Comparison of ENCODE assay signal across 32 cellular contexts in the genomic region with DNA sequence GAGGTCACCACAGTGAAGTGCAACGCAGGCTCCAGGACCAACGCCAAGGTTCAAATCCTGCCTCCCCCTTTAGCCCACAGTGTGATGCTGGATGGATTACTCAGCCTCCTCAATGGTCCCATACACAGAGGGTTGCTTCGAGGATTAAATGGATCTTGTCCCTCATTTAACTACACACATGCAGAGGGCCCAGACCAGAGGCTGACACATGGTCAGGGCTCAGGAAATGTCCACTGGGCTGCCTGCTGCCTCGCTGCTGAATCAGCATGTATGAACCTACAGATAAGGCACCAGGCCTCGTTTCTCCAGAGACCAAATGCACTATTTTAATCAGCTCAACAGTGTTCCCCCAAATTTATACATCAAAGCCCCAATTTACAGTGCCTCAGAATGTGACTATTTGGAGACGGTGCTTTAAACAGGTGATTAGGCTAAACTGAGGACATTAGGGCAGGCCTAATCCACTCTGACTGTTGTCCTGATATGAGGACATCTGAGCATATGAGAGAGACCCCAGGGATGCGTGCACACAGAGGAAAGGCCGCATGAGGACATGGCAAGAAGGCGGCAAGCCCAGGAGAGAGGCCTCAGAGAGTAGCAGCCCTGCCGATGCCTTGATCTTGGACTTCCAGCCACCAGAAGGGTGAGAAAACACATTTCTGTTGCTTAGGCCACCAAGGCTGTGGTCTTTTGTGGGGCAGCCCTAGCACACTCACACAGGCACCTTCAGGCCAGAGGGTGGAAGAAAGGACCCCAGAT.
DNase-seq lines count a peak whose midpoint lies in the region; ATAC-seq and TF ChIP-seq lines count a peak whose summit lies in the region.
"Had no signal": no experiment of that assay in that cellular context is flagged by ENCODE, and none has a peak within 500 bp of the region (broad histone marks: within the 10 kb centered on the region; RNA-seq: fewer than 3 reads in every experiment).

No MANE protein-coding gene starts in this region.

- peak overlapping the region; percentile 18 for H3K4me3 Mint-ChIP-seq in neural progenitor cell
- H3K4me3 Mint-ChIP-seq in endothelial cell (ENCODE audit: unreplicated experiment) = no peak overlapping the region
- H3K4me3 Mint-ChIP-seq: activated T-cell treated with anti-CD3 and anti-CD28 coated beads, Interleukin-2, amount 50 U/mL, for 4 hours; CD8-positive, alpha-beta memory T cell; dendritic cell treated with granulocyte-macrophage colony-stimulating factor and Interleukin-4, amounts not matched to agents 40 ng/mL and 50 ng/mL, for 4 days; nephron had no signal

- H3K36me3 Mint-ChIP-seq in neural progenitor cell (no peaks in the 10 kb centered on the region), endothelial cell (ENCODE audit: low read depth, unreplicated experiment) (peaks cover 8% of the 10 kb centered on the region)

- H3K4me1 ChIP-seq in left ventricle myocardium inferior (no peaks in the 10 kb centered on the region), neural progenitor cell (no peaks in the 10 kb centered on the region), ascending aorta (no peaks in the 10 kb centered on the region)
- H3K4me1 ChIP-seq: BE2C, esophagus muscularis mucosa, parathyroid adenoma, stomach, tibial artery, vagina had no signal

- H3K27me3 ChIP-seq in left ventricle myocardium inferior (ENCODE audit: low read depth) (no peaks in the 10 kb centered on the region), neural progenitor cell (no peaks in the 10 kb centered on the region), ascending aorta (no peaks in the 10 kb centered on the region)
- H3K27me3 ChIP-seq: BE2C, esophagus muscularis mucosa, stomach, tibial artery, vagina had no signal

- H3K27ac ChIP-seq in left ventricle myocardium inferior (replicated peaks) (no peak overlapping the region), neural progenitor cell (no peak overlapping the region), ascending aorta (no peak overlapping the region)
- H3K27ac ChIP-seq: esophagus muscularis mucosa, parathyroid adenoma, stomach, tibial artery, vagina had no signal

- H3K9ac ChIP-seq in neural progenitor cell = no peak overlapping the region
- H3K9ac ChIP-seq: parathyroid adenoma had no signal

- TF ChIP-seq CTCF in left ventricle myocardium inferior (IDR thresholded peaks at IDR 0.05; ENCODE audit: borderline replicate concordance) (no peak), fibroblast of the aortic adventitia (IDR thresholded peaks at IDR 0.05; ENCODE audit: insufficient read depth, low read length) (no peak), neural progenitor cell (IDR thresholded peaks at IDR 0.05) (no peak), endothelial cell (IDR thresholded peaks at IDR 0.05; ENCODE audit: unreplicated experiment) (no peak), ascending aorta (IDR thresholded peaks at IDR 0.05) (no peak)

- peak; percentile 11 for DNase-seq in left ventricle myocardium inferior
- DNase-seq in left ventricle myocardium superior = no peak
- peak; percentile 7 for DNase-seq in fibroblast of the aortic adventitia (ENCODE audit: low read depth)
- no peak for DNase-seq in neural progenitor cell (ENCODE audit: low spot score)
- no peak for DNase-seq in endothelial cell (ENCODE audit: low spot score)
- DNase-seq in HuH-7 (ENCODE audit: low spot score) = no peak
- no peak for DNase-seq in ascending aorta (ENCODE audit: low spot score in 2 of 2)
- DNase-seq in effector CD4-positive, alpha-beta T cell = no peak
- DNase-seq: activated CD4-positive, alpha-beta T cell treated with anti-CD3 and anti-CD28 coated beads for 4 hours; activated T-cell treated with anti-CD3 and anti-CD28 coated beads, Interleukin-2, amount 50 U/mL, for 4 hours; BE2C; CD8-positive, alpha-beta memory T cell; central memory CD4-positive, alpha-beta T cell; foreskin melanocyte; GOT3; Kasumi-1; kidney glomerular epithelial cell; mammary epithelial cell; NCI-H1417; NCI-H2029 treated with DMSO at 0.1 percent for 48 hours; NCI-H226; NCI-H69; SHP77 treated with DMSO at 0.1 percent for 48 hours; stimulated activated CD4-positive, alpha-beta T cell treated with anti-CD3 and anti-CD28 coated beads, Interleukin-12 subunit alpha, Interleukin-12 subunit beta, amount 100 ng/mL, for 4 hours; stimulated activated CD4-positive, alpha-beta T cell treated with anti-CD3 and anti-CD28 coated beads, Interleukin-2, amount 100 ng/mL, for 48 hours; stomach had no signal

- H3K27ac Mint-ChIP-seq in neural progenitor cell = no peak overlapping the region
- H3K27ac Mint-ChIP-seq in endothelial cell (ENCODE audit: unreplicated experiment) = no peak overlapping the region
- H3K27ac Mint-ChIP-seq: dendritic cell treated with granulocyte-macrophage colony-stimulating factor and Interleukin-4, amounts not matched to agents 40 ng/mL and 50 ng/mL, for 4 days had no signal

- no peaks in the 10 kb centered on the region for H4K20me1 ChIP-seq in neural progenitor cell (ENCODE audit: low read depth)

- H3K9me3 Mint-ChIP-seq in neural progenitor cell (no peaks in the 10 kb centered on the region), endothelial cell (ENCODE audit: unreplicated experiment) (no peaks in the 10 kb centered on the region)
- H3K9me3 Mint-ChIP-seq: activated T-cell treated with anti-CD3 and anti-CD28 coated beads, Interleukin-2, amount 50 U/mL, for 4 hours; CD8-positive, alpha-beta memory T cell; dendritic cell treated with granulocyte-macrophage colony-stimulating factor and Interleukin-4, amounts not matched to agents 40 ng/mL and 50 ng/mL, for 4 days; nephron had no signal

- H3K79me2 ChIP-seq in neural progenitor cell (ENCODE audit: low read depth) = no peaks in the 10 kb centered on the region
- H3K79me2 ChIP-seq: parathyroid adenoma had no signal

- H3K27me3 Mint-ChIP-seq in neural progenitor cell (ENCODE audit: insufficient read depth, low read depth) (peaks cover 4% of the 10 kb centered on the region), endothelial cell (ENCODE audit: unreplicated experiment) (no peaks in the 10 kb centered on the region)
- H3K27me3 Mint-ChIP-seq: CD8-positive, alpha-beta memory T cell; dendritic cell treated with granulocyte-macrophage colony-stimulating factor and Interleukin-4, amounts not matched to agents 40 ng/mL and 50 ng/mL, for 4 days had no signal

- no peak for ATAC-seq in left ventricle myocardium superior
- ATAC-seq: activated T-cell treated with anti-CD3 and anti-CD28 coated beads, Interleukin-2, amount 50 U/mL, for 4 hours had no signal

- no peak overlapping the region for H3K4me3 ChIP-seq in left ventricle myocardium inferior
- H3K4me3 ChIP-seq in fibroblast of the aortic adventitia (ENCODE audit: low read depth, low read length) = no peak overlapping the region
- no peak overlapping the region for H3K4me3 ChIP-seq in neural progenitor cell
- no peak overlapping the region for H3K4me3 ChIP-seq in ascending aorta
- H3K4me3 ChIP-seq: esophagus muscularis mucosa, stomach, tibial artery, vagina had no signal

- H3F3A ChIP-seq in neural progenitor cell (ENCODE audit: low read depth) = no peaks in the 10 kb centered on the region

- H2AFZ ChIP-seq in neural progenitor cell (replicated peaks) = no peak overlapping the region
- H2AFZ ChIP-seq: parathyroid adenoma had no signal

- peaks cover 20% of the 10 kb centered on the region for H3K36me3 ChIP-seq in left ventricle myocardium inferior
- H3K36me3 ChIP-seq in neural progenitor cell = no peaks in the 10 kb centered on the region
- peaks cover 0 to 10% of the 10 kb centered on the region in 2 donors for H3K36me3 ChIP-seq in ascending aorta
- H3K36me3 ChIP-seq: BE2C, vagina had no signal

- intact Hi-C loops in left ventricle myocardium inferior (cut with micrococcal nuclease) = no loop called here
- intact Hi-C loops in left ventricle myocardium superior (cut with micrococcal nuclease) = no loop called here
- intact Hi-C loops in ascending aorta (cut with DNase I) = no loop called here

- no peak overlapping the region for H3K4me2 ChIP-seq in neural progenitor cell

- H3K4me1 Mint-ChIP-seq in neural progenitor cell (no peaks in the 10 kb centered on the region), endothelial cell (ENCODE audit: unreplicated experiment) (no peaks in the 10 kb centered on the region)

- H3K9me3 ChIP-seq in left ventricle myocardium inferior (replicated peaks) (no peaks in the 10 kb centered on the region), neural progenitor cell (ENCODE audit: low read depth) (no peaks in the 10 kb centered on the region), ascending aorta (no peaks in the 10 kb centered on the region)
- H3K9me3 ChIP-seq: BE2C, esophagus muscularis mucosa, stomach, tibial artery, vagina had no signal

Comparison
In these comparisons a context has a peak if more than half of its experiments do, and no peak if none do; other contexts are left out.
1. DNase-seq: peak in left ventricle myocardium inferior (single experiment) and fibroblast of the aortic adventitia (single experiment); none in left ventricle myocardium superior (single experiment), neural progenitor cell (single experiment), endothelial cell (single experiment), HuH-7 (single experiment), ascending aorta (0 of 2) and effector CD4-positive, alpha-beta T cell (single experiment).